Comparison of ENCODE assay signal across 31 cellular contexts in the genomic region with DNA sequence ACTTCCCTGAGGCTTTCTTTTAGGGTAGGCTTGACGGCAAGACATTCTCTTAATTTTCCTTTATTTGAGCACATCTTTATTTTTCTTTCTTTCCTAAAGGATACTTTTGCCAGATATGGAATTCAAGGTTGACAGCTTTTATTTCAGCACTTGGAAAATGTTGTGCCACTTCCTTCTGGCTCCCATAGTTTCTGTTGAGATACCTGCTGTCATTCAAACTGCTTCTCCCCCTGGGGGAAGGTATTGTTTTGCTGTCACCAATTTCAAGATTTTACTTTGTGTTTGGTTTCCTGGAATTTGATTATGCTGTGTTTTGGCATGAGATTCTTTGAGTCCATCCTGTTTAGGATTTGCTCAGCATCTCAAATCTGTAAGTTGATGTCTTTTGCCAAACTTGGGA. TPM values are rescaled to one million over a fixed set of nuclear protein-coding genes. Genes with fewer than 3 reads are reported as not detected.
"Had no signal": no experiment of that assay in that cellular context is flagged by ENCODE, and none has a peak within 500 bp of the region (broad histone marks: within the 10 kb centered on the region; RNA-seq: fewer than 3 reads in every experiment).

No MANE protein-coding gene starts in this region.

- H3K27ac ChIP-seq: ascending aorta, body of pancreas, RWPE1, SJCRH30, VCaP had no signal

- H3K9me3 ChIP-seq: ascending aorta, body of pancreas, SJCRH30, SK-N-SH had no signal

- H3K4me1 Mint-ChIP-seq: activated CD4-positive, alpha-beta T cell treated with anti-CD3 and anti-CD28 coated beads for 36 hours; activated naive CD4-positive, alpha-beta T cell treated with anti-CD3 and anti-CD28 coated beads, Interleukin-2, amount 50 U/mL, for 24 hours had no signal

- ATAC-seq: activated CD4-positive, alpha-beta T cell treated with anti-CD3 and anti-CD28 coated beads for 36 hours; activated CD8-positive, alpha-beta T cell treated with anti-CD3 and anti-CD28 coated beads for 36 hours; body of pancreas; Panc1 had no signal

- H3K36me3 Mint-ChIP-seq: activated naive CD4-positive, alpha-beta T cell treated with anti-CD3 and anti-CD28 coated beads, Interleukin-2, amount 50 U/mL, for 24 hours had no signal

- H3K36me3 ChIP-seq: ascending aorta, SJCRH30 had no signal

- H3K27me3 ChIP-seq: ascending aorta, body of pancreas, SJCRH30 had no signal

- H3K4me2 ChIP-seq: SK-N-SH had no signal

- DNase-seq: activated CD4-positive, alpha-beta T cell treated with anti-CD3 and anti-CD28 coated beads for 36 hours; activated CD4-positive, alpha-beta T cell treated with anti-CD3 and anti-CD28 coated beads, Interleukin-2, amount 50 U/mL, for 1 hour; activated CD8-positive, alpha-beta memory T cell treated with anti-CD3 and anti-CD28 coated beads, Interleukin-2, amount 50 U/mL, for 48 hours; activated CD8-positive, alpha-beta T cell treated with anti-CD3 and anti-CD28 coated beads for 36 hours; activated effector memory CD4-positive, alpha-beta T cell treated with Interleukin-2 at 50 U/mL for 16 hours; activated naive CD4-positive, alpha-beta T cell; activated T-cell treated with anti-CD3 and anti-CD28 coated beads, Interleukin-2, amount 50 U/mL, for 1 hour; amniotic stem cell; body of pancreas; central memory CD4-positive, alpha-beta T cell; cortex of kidney; NCI-H1092; NCI-H1417; NCI-H2029; NCI-H345; NCI-H510A; NCI-H69; NK-92 treated with Interleukin-12 subunit alpha and Interleukin-12 subunit beta, amount 100 ng/mL, for 24 hours; OCI-M1; Right ventricle myocardium superior; SJCRH30; SK-N-SH; T-helper 1 cell had no signal

- H3K9me2 ChIP-seq: SK-N-SH had no signal

- FAIRE-seq: bronchial epithelial cell had no signal

- H3K4me3 Mint-ChIP-seq: activated CD4-positive, alpha-beta T cell treated with anti-CD3 and anti-CD28 coated beads for 36 hours; activated CD8-positive, alpha-beta T cell treated with anti-CD3 and anti-CD28 coated beads for 36 hours; activated naive CD4-positive, alpha-beta T cell treated with anti-CD3 and anti-CD28 coated beads, Interleukin-2, amount 50 U/mL, for 24 hours; activated T-helper 1 cell treated with anti-CD3 and anti-CD28 coated beads, Interleukin-12 subunit alpha, Interleukin-12 subunit beta, Interleukin-2, Interleukin-4 antibody, amounts not matched to agents 30 ng/mL and 10 ng/mL and 1 ng/mL, durations not matched to agents 14 hours and 24 hours and 36 hours had no signal

- H3K9ac ChIP-seq: SK-N-SH had no signal

- H3K4me3 ChIP-seq: ascending aorta, body of pancreas, SJCRH30 had no signal

- H3K27ac Mint-ChIP-seq: activated CD4-positive, alpha-beta T cell treated with anti-CD3 and anti-CD28 coated beads for 36 hours; activated CD8-positive, alpha-beta T cell treated with anti-CD3 and anti-CD28 coated beads for 36 hours; activated naive CD4-positive, alpha-beta T cell treated with anti-CD3 and anti-CD28 coated beads, Interleukin-2, amount 50 U/mL, for 24 hours; activated T-helper 1 cell treated with anti-CD3 and anti-CD28 coated beads, Interleukin-12 subunit alpha, Interleukin-12 subunit beta, Interleukin-2, Interleukin-4 antibody, amounts not matched to agents 30 ng/mL and 10 ng/mL and 1 ng/mL, durations not matched to agents 14 hours and 24 hours and 36 hours had no signal

- H3K4me1 ChIP-seq: ascending aorta, body of pancreas, SJCRH30 had no signal

RNA-seq across cellular contexts. Expression of a gene that starts 39.1 kb away (rescaled TPM):
- total RNA-seq: activated CD4-positive, alpha-beta T cell treated with anti-CD3 and anti-CD28 coated beads for 36 hours; activated CD8-positive, alpha-beta T cell treated with anti-CD3 and anti-CD28 coated beads for 36 hours; activated T-helper 1 cell treated with anti-CD3 and anti-CD28 coated beads, Interleukin-12 subunit alpha, Interleukin-12 subunit beta, Interleukin-2, Interleukin-4 antibody, amounts not matched to agents 30 ng/mL and 10 ng/mL and 1 ng/mL, durations not matched to agents 14 hours and 24 hours and 36 hours; SJCRH30; T-helper 2 cell treated with Interferon-gamma antibody and Interleukin-4, amounts not matched to agents 100 ng/mL and 5 ng/mL, for 36 hours had no signal
